In the genomic region with DNA sequence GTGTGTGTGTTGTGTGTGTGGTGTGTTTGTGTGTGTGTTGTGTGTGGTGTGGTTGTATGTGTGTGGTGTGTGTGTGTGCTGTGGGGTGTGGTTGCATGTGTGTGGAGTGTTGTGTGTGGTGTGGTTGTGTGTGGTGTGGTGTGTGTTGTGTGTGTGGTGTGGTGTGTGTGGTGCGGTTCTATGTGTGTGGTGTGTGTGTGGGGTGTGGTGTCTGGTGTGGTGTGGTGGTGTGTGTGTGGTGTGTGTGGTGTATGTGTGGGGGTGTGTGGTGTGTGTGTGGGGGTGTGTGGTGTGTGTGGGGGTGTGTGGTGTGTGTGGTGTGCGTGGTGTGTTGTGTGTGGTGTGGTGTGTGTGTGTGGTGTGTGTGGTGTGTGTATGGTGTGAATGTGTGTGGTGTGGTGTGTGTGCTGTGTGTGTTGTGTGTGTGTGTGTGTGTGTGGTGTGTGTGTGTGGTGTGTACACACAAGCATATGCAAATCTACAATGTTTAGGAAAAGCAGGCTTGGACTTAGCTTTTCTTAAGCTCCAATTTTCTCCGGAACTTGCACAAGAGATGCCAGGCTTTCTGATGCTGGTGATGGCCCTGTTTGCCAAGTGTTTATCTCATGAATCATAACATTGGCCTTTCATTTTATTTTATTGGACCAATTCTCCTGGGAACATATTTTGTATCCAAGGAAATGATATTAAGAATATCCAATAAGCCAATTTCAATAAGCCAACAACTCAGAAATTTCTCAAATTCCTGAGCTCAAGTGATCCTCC, we compare ENCODE assay signal across 12 cellular contexts.
DNase-seq lines count a peak whose midpoint lies in the region; ATAC-seq and TF ChIP-seq lines count a peak whose summit lies in the region.
"Had no signal": no experiment of that assay in that cellular context is flagged by ENCODE, and none has a peak within 500 bp of the region (broad histone marks: within the 10 kb centered on the region; RNA-seq: fewer than 3 reads in every experiment).

No MANE protein-coding gene starts in this region.

- ATAC-seq in GM18870 (IDR thresholded peaks at IDR 0.05; ENCODE audit: unreplicated experiment), result no peak
- no peak for ATAC-seq in GM19035 (IDR thresholded peaks at IDR 0.05; ENCODE audit: unreplicated experiment)
- no peak for ATAC-seq in GM18907 (IDR thresholded peaks at IDR 0.05; ENCODE audit: unreplicated experiment)
- ATAC-seq: natural killer cell had no signal

- TF ChIP-seq CTCF in astrocyte of the cerebellum (IDR thresholded peaks at IDR 0.05; ENCODE audit: low read depth, low read length, missing control alignments), result no peak

- peak; percentile 44 for DNase-seq in AG08396 (ENCODE audit: low spot score)
- peak; percentile 89 for DNase-seq in HS-5 (ENCODE audit: low read depth)
- DNase-seq in astrocyte of the cerebellum (ENCODE audit: low read depth), result peak; percentile 5
- peak; percentile 4 for DNase-seq in hepatic stellate cell (ENCODE audit: low spot score)
- DNase-seq in NCI-H2227 (lab: John Stamatoyannopoulos, UW; ENCODE audit: unreplicated experiment), result no peak
- DNase-seq: aorta, natural killer cell had no signal

- in situ Hi-C loops in astrocyte of the cerebellum (cut with HindIII; ENCODE audit: low sequenced_read_pairs), result no loop called here

- no peak overlapping the region for H3K4me3 ChIP-seq in astrocyte of the cerebellum (ENCODE audit: low read depth, low read length)
- H3K4me3 ChIP-seq: GM23338, vagina had no signal
